17 cellular contexts compared by ENCODE assay signal in genomic region chr2:150126143-150126725, GRCh38.
DNase-seq lines count a peak whose midpoint lies in the region; ATAC-seq and TF ChIP-seq lines count a peak whose summit lies in the region.
"Had no signal": no experiment of that assay in that cellular context is flagged by ENCODE, and none has a peak within 500 bp of the region (broad histone marks: within the 10 kb centered on the region; RNA-seq: fewer than 3 reads in every experiment).

No MANE protein-coding gene starts in this region.

- H3K18ac ChIP-seq in mesenchymal stem cell (ENCODE audit: low read depth in 1 of 2, low read length in 2 of 2) = no peak overlapping the region

- H3K79me1 ChIP-seq in mesenchymal stem cell (replicated peaks; ENCODE audit: low read length, poor library complexity, severe bottlenecking) = no peaks in the 10 kb centered on the region

- no peaks in the 10 kb centered on the region for H4K20me1 ChIP-seq in BLaER1 treated with 17β-estradiol and CSF1 and Interleukin-3, amounts not matched to agents 10 nM and 100 nM
- no peaks in the 10 kb centered on the region for H4K20me1 ChIP-seq in PC-3 (ENCODE audit: low read length)

- H3F3A ChIP-seq in PC-3 (ENCODE audit: low read length, unreplicated experiment) = no peaks in the 10 kb centered on the region

- POLR2A ChIA-PET in PC-3 (lab: Charles Lee; ENCODE audit: unreplicated experiment) = no interaction called here
- POLR2A ChIA-PET in naive thymus-derived CD4-positive, alpha-beta T cell (lab: Charles Lee) = no interaction called here

- H3K79me2 ChIP-seq in PC-3 (ENCODE audit: low read length) = no peaks in the 10 kb centered on the region

- H3K4me3 ChIP-seq in BLaER1 treated with 17β-estradiol and CSF1 and Interleukin-3, amounts not matched to agents 10 nM and 100 nM = no peak overlapping the region
- no peak overlapping the region for H3K4me3 ChIP-seq in PC-3 (ENCODE audit: low read length)
- H3K4me3 ChIP-seq in mesenchymal stem cell (ENCODE audit: insufficient read depth in 1 of 2, low read depth in 1 of 2, low read length in 2 of 2) = no peak overlapping the region
- no peak overlapping the region for H3K4me3 ChIP-seq in left ventricle myocardium inferior
- H3K4me3 ChIP-seq in naive thymus-derived CD4-positive, alpha-beta T cell (ENCODE audit: low read length) = no peak overlapping the region
- no peak overlapping the region for H3K4me3 ChIP-seq in tibial artery
- H3K4me3 ChIP-seq: thyroid gland had no signal

- H3K23ac ChIP-seq in mesenchymal stem cell (ENCODE audit: low read length in 2 of 2) = no peak overlapping the region

- H3K9ac ChIP-seq in BLaER1 treated with 17β-estradiol and CSF1 and Interleukin-3, amounts not matched to agents 10 nM and 100 nM = 0 out of 22 replicates have a peak overlapping the region, but pooled peaks of 1 of the 11 experiments have one; percentile 1
- H3K9ac ChIP-seq in PC-3 (ENCODE audit: low read length) (peak overlapping the region; percentile 2; the same call in 1 of the 2 replicates), mesenchymal stem cell (ENCODE audit: low read length) (peak overlapping the region; percentile 68)

- H3K4me1 ChIP-seq in BLaER1 treated with 17β-estradiol and CSF1 and Interleukin-3, amounts not matched to agents 10 nM and 100 nM = peaks cover 6 to 19% (median 15%) of the 10 kb centered on the region in 10 experiments; a peak in 16 of 20 replicates
- H3K4me1 ChIP-seq in PC-3 (ENCODE audit: insufficient read depth, low read length) = peaks cover 39% of the 10 kb centered on the region
- peaks cover 20% of the 10 kb centered on the region for H3K4me1 ChIP-seq in mesenchymal stem cell (ENCODE audit: control insufficient read depth, insufficient read depth, low read depth, low read length)
- no peaks in the 10 kb centered on the region for H3K4me1 ChIP-seq in left ventricle myocardium inferior
- no peaks in the 10 kb centered on the region for H3K4me1 ChIP-seq in naive thymus-derived CD4-positive, alpha-beta T cell (ENCODE audit: control insufficient read depth in 2 of 2, insufficient read depth in 2 of 2, low read length in 2 of 2)
- H3K4me1 ChIP-seq in tibial artery = peaks cover 0 to 8% (median 3%) of the 10 kb centered on the region in 4 donors
- H3K4me1 ChIP-seq: thyroid gland had no signal

- no peak overlapping the region for H4K8ac ChIP-seq in mesenchymal stem cell (ENCODE audit: low read length)

- H3K9me3 Mint-ChIP-seq in naive thymus-derived CD4-positive, alpha-beta T cell = peaks cover 0 to 8% (median 3%) of the 10 kb centered on the region in 11 donors
- H3K9me3 Mint-ChIP-seq: T-helper 1 cell treated with Interleukin-12 subunit alpha and Interleukin-12 subunit beta and Interleukin-4 antibody, amounts not matched to agents 30 μg/mL and 1 μg/mL, for 36 hours had no signal

- H2BK5ac ChIP-seq in mesenchymal stem cell (ENCODE audit: low read depth, low read length, poor library complexity, severe bottlenecking) = no peak overlapping the region

- intact Hi-C loops in PC-3 (cut with micrococcal nuclease) (no loop called here), left ventricle myocardium inferior (cut with micrococcal nuclease) (no loop called here), tibial artery (cut with DNase I; ENCODE audit: low total_unique reads) (no loop called here)
- intact Hi-C loops in naive thymus-derived CD4-positive, alpha-beta T cell (cut with micrococcal nuclease) = no loop called here

- CTCF ChIA-PET in PC-3 (lab: Charles Lee) = no interaction called here
- CTCF ChIA-PET in naive thymus-derived CD4-positive, alpha-beta T cell (lab: Charles Lee) = no interaction called here

- peak overlapping the region; percentile 19 to 69 (median 45); a peak in 20 of 22 replicates for H3K4me2 ChIP-seq in BLaER1 treated with 17β-estradiol and CSF1 and Interleukin-3, amounts not matched to agents 10 nM and 100 nM
- H3K4me2 ChIP-seq in PC-3 (ENCODE audit: low read length) (peak overlapping the region; percentile 23; the same call in 1 of the 2 replicates), mesenchymal stem cell (ENCODE audit: low read length, poor library complexity, severe bottlenecking) (no peak overlapping the region)

- WGBS in mesenchymal stem cell = 23% methylated on average over 6 of the region's 6 CpGs

- H2AFZ ChIP-seq in PC-3 (ENCODE audit: low read length) (peak overlapping the region; percentile 10; the same call in 1 of the 2 replicates), mesenchymal stem cell (ENCODE audit: low read depth, low read length) (no peak overlapping the region)

- no peak overlapping the region for H2BK120ac ChIP-seq in mesenchymal stem cell (ENCODE audit: low read depth, low read length)

- no peak overlapping the region for H3K14ac ChIP-seq in mesenchymal stem cell (ENCODE audit: low read length in 2 of 2)

- H3K4me3 Mint-ChIP-seq in naive thymus-derived CD4-positive, alpha-beta T cell = no peak overlapping the region
- H3K4me3 Mint-ChIP-seq: activated naive CD4-positive, alpha-beta T cell treated with anti-CD3 and anti-CD28 coated beads, Interleukin-2, amount 50 U/mL, for 24 hours; T-helper 1 cell treated with Interleukin-12 subunit alpha and Interleukin-12 subunit beta and Interleukin-4 antibody, amounts not matched to agents 30 μg/mL and 1 μg/mL, for 36 hours had no signal

- H3K27ac Mint-ChIP-seq in naive thymus-derived CD4-positive, alpha-beta T cell = no peak overlapping the region
- H3K27ac Mint-ChIP-seq: activated naive CD4-positive, alpha-beta T cell treated with anti-CD3 and anti-CD28 coated beads, Interleukin-2, amount 50 U/mL, for 24 hours; T-helper 1 cell treated with Interleukin-12 subunit alpha and Interleukin-12 subunit beta and Interleukin-4 antibody, amounts not matched to agents 30 μg/mL and 1 μg/mL, for 36 hours had no signal

- no peaks in the 10 kb centered on the region for H3K36me3 Mint-ChIP-seq in naive thymus-derived CD4-positive, alpha-beta T cell
- H3K36me3 Mint-ChIP-seq: activated naive CD4-positive, alpha-beta T cell treated with anti-CD3 and anti-CD28 coated beads, Interleukin-2, amount 50 U/mL, for 24 hours had no signal

- H3K9me2 ChIP-seq in PC-3 (replicated peaks; ENCODE audit: low read length) = no peaks in the 10 kb centered on the region

- H2AK5ac ChIP-seq in mesenchymal stem cell (ENCODE audit: low read length, severe bottlenecking) = peak overlapping the region; percentile 79

- no peak overlapping the region for H3K4ac ChIP-seq in mesenchymal stem cell (ENCODE audit: low read depth in 1 of 2, low read length in 2 of 2)

- H3K4me1 Mint-ChIP-seq in naive thymus-derived CD4-positive, alpha-beta T cell = no peaks in the 10 kb centered on the region
- H3K4me1 Mint-ChIP-seq: activated naive CD4-positive, alpha-beta T cell treated with anti-CD3 and anti-CD28 coated beads, Interleukin-2, amount 50 U/mL, for 24 hours had no signal

- H3K27ac ChIP-seq in BLaER1 treated with 17β-estradiol and CSF1 and Interleukin-3, amounts not matched to agents 10 nM and 100 nM = no peak overlapping the region; a peak in 1 of 22 replicates
- H3K27ac ChIP-seq in PC-3 (ENCODE audit: low read length) (peak overlapping the region; percentile 60), mesenchymal stem cell (ENCODE audit: low read length, poor library complexity, severe bottlenecking) (peak overlapping the region; percentile 72), left ventricle myocardium inferior (replicated peaks) (no peak overlapping the region), tibial artery (no peak overlapping the region)
- no peak overlapping the region for H3K27ac ChIP-seq in naive thymus-derived CD4-positive, alpha-beta T cell (ENCODE audit: low read depth, low read length)
- H3K27ac ChIP-seq: thyroid gland had no signal

- peaks cover 12 to 23% (median 16%) of the 10 kb centered on the region in 11 experiments; a peak in 21 of 22 replicates for H3K9me3 ChIP-seq in BLaER1 treated with 17β-estradiol and CSF1 and Interleukin-3, amounts not matched to agents 10 nM and 100 nM (replicated peaks in 1 of 11)
- H3K9me3 ChIP-seq in PC-3 (ENCODE audit: low read length) = no peaks in the 10 kb centered on the region
- no peaks in the 10 kb centered on the region for H3K9me3 ChIP-seq in mesenchymal stem cell (ENCODE audit: control insufficient read depth, low read length)
- no peaks in the 10 kb centered on the region for H3K9me3 ChIP-seq in left ventricle myocardium inferior (replicated peaks)
- H3K9me3 ChIP-seq in naive thymus-derived CD4-positive, alpha-beta T cell (ENCODE audit: control insufficient read depth in 2 of 3, low read length in 3 of 3) = no peaks in the 10 kb centered on the region
- no peaks in the 10 kb centered on the region for H3K9me3 ChIP-seq in tibial artery
- H3K9me3 ChIP-seq: thyroid gland had no signal

- no peak overlapping the region for H4K91ac ChIP-seq in mesenchymal stem cell (ENCODE audit: low read length)

- ATAC-seq in PC-3 = peak; percentile 82
- no peak for ATAC-seq in naive thymus-derived CD4-positive, alpha-beta T cell
- ATAC-seq in GM18511 (IDR thresholded peaks at IDR 0.05; ENCODE audit: unreplicated experiment) = no peak
- ATAC-seq: left cardiac atrium had no signal

- H2BK15ac ChIP-seq in mesenchymal stem cell (ENCODE audit: low read depth, poor library complexity, severe bottlenecking) = no peak overlapping the region

- peak overlapping the region in 1 of 2 experiments; percentile 61 for H2BK12ac ChIP-seq in mesenchymal stem cell (ENCODE audit: low read length in 2 of 2)

- H3K27me3 Mint-ChIP-seq in naive thymus-derived CD4-positive, alpha-beta T cell = no peaks in the 10 kb centered on the region
- H3K27me3 Mint-ChIP-seq: activated naive CD4-positive, alpha-beta T cell treated with anti-CD3 and anti-CD28 coated beads, Interleukin-2, amount 50 U/mL, for 24 hours had no signal

- 0 out of 22 replicates have a peak, but pooled peaks cover 0 to 4% (median 0%) of the 10 kb centered on the region in 11 experiments for H3K27me3 ChIP-seq in BLaER1 treated with 17β-estradiol and CSF1 and Interleukin-3, amounts not matched to agents 10 nM and 100 nM
- H3K27me3 ChIP-seq in PC-3 (ENCODE audit: low read length) = no peaks in the 10 kb centered on the region
- no peaks in the 10 kb centered on the region for H3K27me3 ChIP-seq in mesenchymal stem cell (ENCODE audit: control insufficient read depth in 1 of 2, insufficient read depth in 1 of 2, low read length in 2 of 2)
- H3K27me3 ChIP-seq in left ventricle myocardium inferior (ENCODE audit: low read depth) = no peaks in the 10 kb centered on the region
- H3K27me3 ChIP-seq in naive thymus-derived CD4-positive, alpha-beta T cell (ENCODE audit: control insufficient read depth in 2 of 2, insufficient read depth in 2 of 2, low read length in 2 of 2) = no peaks in the 10 kb centered on the region
- H3K27me3 ChIP-seq in tibial artery = no peaks in the 10 kb centered on the region
- H3K27me3 ChIP-seq: thyroid gland had no signal

- no peaks in the 10 kb centered on the region; a peak in 1 of 22 replicates for H3K36me3 ChIP-seq in BLaER1 treated with 17β-estradiol and CSF1 and Interleukin-3, amounts not matched to agents 10 nM and 100 nM
- no peaks in the 10 kb centered on the region for H3K36me3 ChIP-seq in PC-3 (ENCODE audit: low read depth, low read length)
- no peaks in the 10 kb centered on the region for H3K36me3 ChIP-seq in mesenchymal stem cell (ENCODE audit: control insufficient read depth in 1 of 2, insufficient read depth in 2 of 2, low read depth in 1 of 2, low read length in 2 of 2)
- H3K36me3 ChIP-seq in left ventricle myocardium inferior = no peaks in the 10 kb centered on the region
- H3K36me3 ChIP-seq in naive thymus-derived CD4-positive, alpha-beta T cell (ENCODE audit: control insufficient read depth in 2 of 3, insufficient read depth in 3 of 3, low read length in 3 of 3) = no peaks in the 10 kb centered on the region
- no peaks in the 10 kb centered on the region for H3K36me3 ChIP-seq in tibial artery
- H3K36me3 ChIP-seq: thyroid gland had no signal

- DNase-seq in PC-3 = peak; percentile 84
- DNase-seq in dermis microvascular lymphatic vessel endothelial cell (ENCODE audit: low read depth in 2 of 2) = peak; percentile 50 to 80
- peak; percentile 58 for DNase-seq in mesenchymal stem cell
- no peak for DNase-seq in left ventricle myocardium inferior
- no peak for DNase-seq in naive thymus-derived CD4-positive, alpha-beta T cell
- DNase-seq in tibial artery = no peak
- DNase-seq: activated CD8-positive, alpha-beta memory T cell treated with anti-CD3 and anti-CD28 coated beads, Interleukin-2, amount 50 U/mL, for 48 hours; glutamatergic neuron; GOT3; left cardiac atrium; NCI-H2081 treated with DMSO at 0.1 percent for 48 hours; NCI-H774; thyroid gland had no signal

- TF ChIP-seq CTCF in PC-3 (conservative IDR thresholded peaks at IDR 0.05; ENCODE audit: low read depth, low read length) (no peak), left ventricle myocardium inferior (IDR thresholded peaks at IDR 0.05; ENCODE audit: borderline replicate concordance) (no peak), tibial artery (IDR thresholded peaks at IDR 0.05) (no peak)

- BruUV-seq in PC-3 (replicated peaks; lab: Mats Ljungman, UMichigan) = no TSS peak

Comparison
In these comparisons a context has a peak if more than half of its experiments do, and no peak if none do; other contexts are left out.
1. H3K27ac ChIP-seq: peak in PC-3 (single experiment) and mesenchymal stem cell (single experiment); none in BLaER1 treated with 17β-estradiol and CSF1 and Interleukin-3, amounts not matched to agents 10 nM and 100 nM (0 of 11), left ventricle myocardium inferior (single experiment), naive thymus-derived CD4-positive, alpha-beta T cell (single experiment) and tibial artery (0 of 2).
2. DNase-seq: peak in PC-3 (single experiment), dermis microvascular lymphatic vessel endothelial cell (2 of 2) and mesenchymal stem cell (single experiment); none in left ventricle myocardium inferior (single experiment), naive thymus-derived CD4-positive, alpha-beta T cell (0 of 9) and tibial artery (0 of 2).